Comparison of ENCODE assay signal across 18 cellular contexts in genomic region chr10:115856580-115856979, GRCh38.
"Had no signal": no experiment of that assay in that cellular context is flagged by ENCODE, and none has a peak within 500 bp of the region (broad histone marks: within the 10 kb centered on the region; RNA-seq: fewer than 3 reads in every experiment).

No MANE protein-coding gene starts in this region.

- ATAC-seq: stimulated activated effector memory CD8-positive, alpha-beta T cell treated with anti-CD3 and anti-CD28 coated beads, Interleukin-12 subunit alpha, Interleukin-12 subunit beta, amount 100 ng/mL, for 72 hours had no signal

- H3K9me3 Mint-ChIP-seq: activated B cell treated with CpG ODN at 0.5 μM for 24 hours; activated T-helper 2 cell treated with anti-CD3 and anti-CD28 coated beads, Interferon-gamma antibody, Interleukin-2, Interleukin-4, amounts not matched to agents 10 μg/mL and 5 μg/mL and 100 μg/mL, durations not matched to agents 14 hours and 24 hours and 36 hours had no signal

- H3K27ac ChIP-seq: parathyroid adenoma, tibial artery had no signal

- H3K4me2 ChIP-seq: smooth muscle cell had no signal

- H3K79me2 ChIP-seq: parathyroid adenoma had no signal

- H3K4me3 Mint-ChIP-seq: activated B cell treated with CpG ODN at 0.5 μM for 24 hours; activated CD4-positive, alpha-beta T cell treated with anti-CD3 and anti-CD28 coated beads, Interleukin-2, amount 10 ng/mL, durations not matched to agents 7 days and 5 days; activated naive CD4-positive, alpha-beta T cell treated with anti-CD3 and anti-CD28 coated beads, Interleukin-2, amount 10 ng/mL, durations not matched to agents 7 days and 5 days; endodermal cell; mesothelial cell of epicardium; stimulated activated effector memory CD8-positive, alpha-beta T cell treated with anti-CD3 and anti-CD28 coated beads, Interleukin-12 subunit alpha, Interleukin-12 subunit beta, amount 100 ng/mL, for 72 hours had no signal

- H3K27me3 Mint-ChIP-seq: activated B cell treated with CpG ODN at 0.5 μM for 24 hours; activated CD4-positive, alpha-beta T cell treated with anti-CD3 and anti-CD28 coated beads, Interleukin-2, amount 10 ng/mL, durations not matched to agents 7 days and 5 days; activated naive CD4-positive, alpha-beta T cell treated with anti-CD3 and anti-CD28 coated beads, Interleukin-2, amount 10 ng/mL, durations not matched to agents 7 days and 5 days had no signal

- H3K36me3 ChIP-seq: esophagus squamous epithelium, tibial artery had no signal

- H3K9me3 ChIP-seq: esophagus squamous epithelium, tibial artery had no signal

- H3K4me1 ChIP-seq: esophagus squamous epithelium, parathyroid adenoma, tibial artery had no signal

- H2AFZ ChIP-seq: parathyroid adenoma had no signal

- H3K27me3 ChIP-seq: esophagus squamous epithelium, tibial artery had no signal

- H3K4me1 Mint-ChIP-seq: activated B cell treated with CpG ODN at 0.5 μM for 24 hours; activated CD4-positive, alpha-beta T cell treated with anti-CD3 and anti-CD28 coated beads, Interleukin-2, amount 10 ng/mL, durations not matched to agents 7 days and 5 days; activated naive CD4-positive, alpha-beta T cell treated with anti-CD3 and anti-CD28 coated beads, Interleukin-2, amount 10 ng/mL, durations not matched to agents 7 days and 5 days; endodermal cell; stimulated activated effector memory CD8-positive, alpha-beta T cell treated with anti-CD3 and anti-CD28 coated beads, Interleukin-12 subunit alpha, Interleukin-12 subunit beta, amount 100 ng/mL, for 72 hours had no signal

- DNase-seq: activated B cell treated with CpG ODN at 0.5 μM for 24 hours; activated CD4-positive, alpha-beta T cell treated with anti-CD3 and anti-CD28 coated beads, Interleukin-2, amount 10 ng/mL, durations not matched to agents 7 days and 5 days; activated naive CD4-positive, alpha-beta T cell treated with anti-CD3 and anti-CD28 coated beads, Interleukin-2, amount 10 ng/mL, durations not matched to agents 7 days and 5 days; activated T-cell treated with anti-CD3 and anti-CD28 coated beads for 4 hours; central memory CD4-positive, alpha-beta T cell; dermis blood vessel endothelial cell; endodermal cell; esophagus squamous epithelium; foreskin melanocyte; head of caudate nucleus; kidney; T-helper 1 cell; tibial artery had no signal

- H3K4me3 ChIP-seq: esophagus squamous epithelium, smooth muscle cell, tibial artery had no signal

- H3K9ac ChIP-seq: parathyroid adenoma had no signal

- H3K36me3 Mint-ChIP-seq: activated naive CD4-positive, alpha-beta T cell treated with anti-CD3 and anti-CD28 coated beads, Interleukin-2, amount 10 ng/mL, durations not matched to agents 7 days and 5 days; stimulated activated effector memory CD8-positive, alpha-beta T cell treated with anti-CD3 and anti-CD28 coated beads, Interleukin-12 subunit alpha, Interleukin-12 subunit beta, amount 100 ng/mL, for 72 hours had no signal

- H3K27ac Mint-ChIP-seq: activated B cell treated with CpG ODN at 0.5 μM for 24 hours; activated CD4-positive, alpha-beta T cell treated with anti-CD3 and anti-CD28 coated beads, Interleukin-2, amount 10 ng/mL, durations not matched to agents 7 days and 5 days; activated naive CD4-positive, alpha-beta T cell treated with anti-CD3 and anti-CD28 coated beads, Interleukin-2, amount 10 ng/mL, durations not matched to agents 7 days and 5 days; activated T-helper 2 cell treated with anti-CD3 and anti-CD28 coated beads, Interferon-gamma antibody, Interleukin-2, Interleukin-4, amounts not matched to agents 10 μg/mL and 5 μg/mL and 100 μg/mL, durations not matched to agents 14 hours and 24 hours and 36 hours; endodermal cell; mesothelial cell of epicardium; stimulated activated effector memory CD8-positive, alpha-beta T cell treated with anti-CD3 and anti-CD28 coated beads, Interleukin-12 subunit alpha, Interleukin-12 subunit beta, amount 100 ng/mL, for 72 hours had no signal
